Comparison of ENCODE assay signal across 8 cellular contexts in genomic region chr15:92903956-92904831, GRCh38. TPM values are rescaled to one million over a fixed set of nuclear protein-coding genes. Genes with fewer than 3 reads are reported as not detected.
DNase-seq lines count a peak whose midpoint lies in the region; ATAC-seq, FAIRE-seq and TF ChIP-seq lines count a peak whose summit lies in the region.

No MANE protein-coding gene starts in this region.

- peak; percentile 78 for TF ChIP-seq POLR2A in GM18526 (IDR thresholded peaks at IDR 0.05; ENCODE audit: extremely low read depth, insufficient read length)
- peak; percentile 88 to 97 (median 95) for TF ChIP-seq POLR2A in body of pancreas (IDR thresholded peaks at IDR 0.05)

- H3K4me1 ChIP-seq in body of pancreas, result peaks cover 56% of the 10 kb centered on the region

- peak; percentile 68 for ATAC-seq in HG03064 (IDR thresholded peaks at IDR 0.05; ENCODE audit: low read depth, unreplicated experiment)
- peak; percentile 94 for ATAC-seq in body of pancreas
- peak; percentile 97 for ATAC-seq in sciatic nerve

- no peaks in the 10 kb centered on the region for H3K36me3 ChIP-seq in body of pancreas (replicated peaks in 1 of 2; ENCODE audit: insufficient read depth in 1 of 2, low read depth in 2 of 2)

- peak in 2 of 7 experiments; percentile 3 to 32 for TF ChIP-seq CTCF in body of pancreas (IDR thresholded peaks at IDR 0.05)

- DNase-seq in A172 (ENCODE audit: low spot score) (peak; percentile 95), NCI-H2107 (lab: John Stamatoyannopoulos, UW) (peak; percentile 89), body of pancreas (peak; percentile 99 to 100 (median 99)), iPS DF 4.7 (ENCODE audit: extremely low read depth, low spot score) (peak; percentile 93), sciatic nerve (ENCODE audit: low spot score) (peak; percentile 99)

- H3K27ac ChIP-seq in body of pancreas, result peak overlapping the region; percentile 94 to 99 (median 97)

- no peaks in the 10 kb centered on the region for H3K27me3 ChIP-seq in body of pancreas

- peak; percentile 63 for FAIRE-seq in TTC549 (lab: Jason Lieb, UNC)

- H3K9me3 ChIP-seq in body of pancreas, result no peaks in the 10 kb centered on the region

- 0% methylated on average over 26 to 49 of the region's 50 CpGs for WGBS in body of pancreas, 2 donors

- intact Hi-C loops in body of pancreas (cut with DNase I), result no loop called here
- intact Hi-C loops in sciatic nerve (cut with DNase I), result no loop called here

- peak overlapping the region in 1 of 2 donors; percentile 6 for H3K4me3 ChIP-seq in body of pancreas

RNA-seq across cellular contexts. Expression of gene CHD2, which starts 4.1 kb away (rescaled TPM):
- 21.2 and 22.8 TPM in 2 replicates for total RNA-seq in A172 (2014; rRNA removed; shearing (Covaris generic))
- 10 to 100 TPM; 63.9 to 70.0 TPM for total RNA-seq in body of pancreas
- total RNA-seq in sciatic nerve, result 167 TPM
